ENCODE assay signal across 17 cellular contexts in the genomic region with DNA sequence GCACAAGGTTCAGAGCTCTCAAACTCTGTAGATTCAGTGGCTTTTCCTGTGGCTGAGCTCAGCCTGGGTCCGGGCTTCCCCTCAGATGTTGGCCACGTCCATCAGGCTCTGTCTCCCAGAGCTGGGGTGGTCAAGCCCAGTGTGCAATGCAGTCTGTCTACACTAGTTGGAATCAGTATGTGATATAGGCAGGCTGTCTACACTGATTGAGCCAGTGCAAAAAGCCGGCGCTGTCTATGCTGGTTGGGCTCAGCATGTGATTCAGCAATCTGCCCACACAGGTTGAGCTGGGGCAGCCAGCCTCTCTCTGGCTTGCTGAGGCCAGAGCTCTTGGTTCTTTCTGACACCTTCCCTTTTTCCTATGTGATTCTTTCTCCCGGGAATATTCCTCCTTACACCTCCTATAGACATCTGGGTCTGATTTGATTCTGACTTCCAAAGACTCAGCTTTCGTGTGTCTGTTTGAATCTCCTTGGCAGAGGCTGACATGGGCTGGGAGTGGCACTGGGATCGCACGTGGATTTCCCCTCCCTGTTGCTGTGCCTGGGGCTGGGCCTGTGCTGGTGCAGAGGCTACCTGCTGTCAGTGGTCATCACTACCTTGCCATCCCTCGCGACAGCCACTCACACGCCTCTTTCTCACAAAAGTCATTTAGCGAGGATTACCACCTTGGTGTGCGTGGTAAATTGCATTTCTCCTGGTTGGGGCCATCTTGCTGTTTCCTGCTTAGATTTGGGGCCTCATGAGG. TPM values are rescaled to one million over a fixed set of nuclear protein-coding genes. Genes with fewer than 3 reads are reported as not detected.
DNase-seq lines count a peak whose midpoint lies in the region; ATAC-seq and TF ChIP-seq lines count a peak whose summit lies in the region.
"Had no signal": no experiment of that assay in that cellular context is flagged by ENCODE, and none has a peak within 500 bp of the region (broad histone marks: within the 10 kb centered on the region; RNA-seq: fewer than 3 reads in every experiment).

No MANE protein-coding gene starts in this region.

- no peak overlapping the region for H3K4me2 ChIP-seq in GM23248 (ENCODE audit: unreplicated experiment)

- no peak for ATAC-seq in Right ventricle myocardium inferior
- ATAC-seq: CD8-positive, alpha-beta T cell had no signal

- H3K9me3 ChIP-seq in GM23248 (ENCODE audit: low read depth) (no peaks in the 10 kb centered on the region), stomach (no peaks in the 10 kb centered on the region)
- H3K9me3 ChIP-seq: Peyer's patch had no signal

- peaks cover 5% of the 10 kb centered on the region for H3K9me3 Mint-ChIP-seq in glutamatergic neuron (ENCODE audit: unreplicated experiment)
- H3K9me3 Mint-ChIP-seq: CD8-positive, alpha-beta T cell had no signal

- H3K9ac ChIP-seq in GM23248: no peak overlapping the region

- no peaks in the 10 kb centered on the region for H3K4me1 ChIP-seq in GM23248 (ENCODE audit: insufficient read depth)
- no peaks in the 10 kb centered on the region for H3K4me1 ChIP-seq in stomach
- H3K4me1 ChIP-seq: Peyer's patch had no signal

- TF ChIP-seq CTCF in glutamatergic neuron (IDR thresholded peaks at IDR 0.05; ENCODE audit: partially characterized antibody, unreplicated experiment) (no peak), stomach (IDR thresholded peaks at IDR 0.05) (no peak)

- H3K27ac Mint-ChIP-seq in glutamatergic neuron (ENCODE audit: unreplicated experiment): peak overlapping the region; percentile 78
- H3K27ac Mint-ChIP-seq: CD8-positive, alpha-beta T cell had no signal

- 43 to 52% methylated on average over 13 of the region's 13 CpGs for WGBS in GM23248 (ENCODE audit: low coverage in 1 of 2, low lambda C conversion rate in 2 of 2, missing lambda C conversion rate in 2 of 2), 2 experiments
- 65 to 77% (median 70%) methylated on average over 11 to 13 of the region's 13 CpGs for whole genome bisulfite sequencing in stomach, 5 donors

- in situ Hi-C loops in GM23248 (cut with MboI): no loop called here

- H3K4me3 ChIP-seq in GM23248 (no peak overlapping the region), stomach (no peak overlapping the region)
- H3K4me3 ChIP-seq: Peyer's patch had no signal

- H3K36me3 ChIP-seq in GM23248 (ENCODE audit: low read depth) (no peaks in the 10 kb centered on the region), stomach (no peaks in the 10 kb centered on the region)
- H3K36me3 ChIP-seq: Peyer's patch had no signal

- H3K36me3 Mint-ChIP-seq in glutamatergic neuron (ENCODE audit: unreplicated experiment): peaks cover 9% of the 10 kb centered on the region
- H3K36me3 Mint-ChIP-seq: CD8-positive, alpha-beta T cell had no signal

- H4K20me1 ChIP-seq in GM23248 (ENCODE audit: insufficient read depth): no peaks in the 10 kb centered on the region

- H2AFZ ChIP-seq in GM23248: no peak overlapping the region

- no peaks in the 10 kb centered on the region for H3K79me2 ChIP-seq in GM23248 (ENCODE audit: insufficient read depth)

- H3K4me3 Mint-ChIP-seq in glutamatergic neuron (ENCODE audit: unreplicated experiment): peak overlapping the region; percentile 41
- H3K4me3 Mint-ChIP-seq: CD8-positive, alpha-beta T cell had no signal

- no peak overlapping the region for H3K27ac ChIP-seq in GM23248
- no peak overlapping the region for H3K27ac ChIP-seq in stomach
- H3K27ac ChIP-seq: Peyer's patch had no signal

- intact Hi-C loops in stomach (cut with DNase I; ENCODE audit: low total_unique reads): no loop called here
- intact Hi-C loops in Right ventricle myocardium inferior (cut with DNase I): no loop called here

- H3F3A ChIP-seq in GM23248 (ENCODE audit: insufficient read depth): no peaks in the 10 kb centered on the region

- H3K27me3 Mint-ChIP-seq in glutamatergic neuron (ENCODE audit: unreplicated experiment): peaks cover 11% of the 10 kb centered on the region

- TF ChIP-seq POLR2A in stomach (IDR thresholded peaks at IDR 0.05): no peak

- H3K4me1 Mint-ChIP-seq in glutamatergic neuron (ENCODE audit: low read depth, unreplicated experiment): peaks cover 57% of the 10 kb centered on the region

- no peaks in the 10 kb centered on the region for H3K9me2 ChIP-seq in GM23248 (ENCODE audit: insufficient read depth)

- no peaks in the 10 kb centered on the region for H3K27me3 ChIP-seq in GM23248 (replicated peaks; ENCODE audit: insufficient read depth)
- H3K27me3 ChIP-seq in stomach: peaks cover 0 to 83% (median 11%) of the 10 kb centered on the region in 3 donors
- H3K27me3 ChIP-seq: Peyer's patch had no signal

- no peak for TF ChIP-seq EP300 in stomach (IDR thresholded peaks at IDR 0.05)

- DNase-seq in GM23248: peak; percentile 26
- peak; percentile 6 for DNase-seq in OCI-M1 (lab: John Stamatoyannopoulos, UW)
- no peak for DNase-seq in glutamatergic neuron
- peak; percentile 2 for DNase-seq in stomach
- no peak for DNase-seq in Right ventricle myocardium inferior (ENCODE audit: missing footprints)
- DNase-seq in NCI-H1694 (lab: John Stamatoyannopoulos, UW): no peak
- DNase-seq in NK-92 (lab: John Stamatoyannopoulos, UW; ENCODE audit: unreplicated experiment): no peak
- DNase-seq: CD8-positive, alpha-beta T cell; DND-41; GOT3; Kasumi-1; NCI-H1417 treated with DMSO at 0.1 percent for 48 hours; NCI-H2081; NCI-H226; NCI-H526 treated with DMSO at 0.1 percent for 48 hours; SIG-M5 had no signal

RNA-seq across cellular contexts. Expression of a gene that starts 9.3 kb away (rescaled TPM):
- total RNA-seq in GM23248 (2014; rRNA removed; shearing (Covaris generic)): 0.89 and 1.1 TPM in 2 replicates
- polyA plus RNA-seq in GM23248 (2016; fragmentation: Nextera tagmentation; extraction: Ambion mirVana) (0.23 and 0.30 TPM in 2 replicates), stomach (under 1 TPM in 1 of 3 donors, not detected in 2; 0.23 TPM)
- total RNA-seq in glutamatergic neuron (ENCODE audit: unreplicated experiment) (235 TPM), stomach (10 to 100 TPM in 1 of 5 donors, not detected in 4; 25.5 TPM), Right ventricle myocardium inferior (0.27 TPM)
- total RNA-seq: CD8-positive, alpha-beta T cell had no signal

Comparison
In these comparisons a context has a peak if more than half of its experiments do, and no peak if none do; other contexts are left out.
1. DNase-seq: peak in GM23248 (single experiment), OCI-M1 (single experiment) and stomach (single experiment); none in glutamatergic neuron (single experiment), Right ventricle myocardium inferior (single experiment), NCI-H1694 (single experiment) and NK-92 (single experiment).